Comparison of ENCODE assay signal across 10 cellular contexts in the genomic region with DNA sequence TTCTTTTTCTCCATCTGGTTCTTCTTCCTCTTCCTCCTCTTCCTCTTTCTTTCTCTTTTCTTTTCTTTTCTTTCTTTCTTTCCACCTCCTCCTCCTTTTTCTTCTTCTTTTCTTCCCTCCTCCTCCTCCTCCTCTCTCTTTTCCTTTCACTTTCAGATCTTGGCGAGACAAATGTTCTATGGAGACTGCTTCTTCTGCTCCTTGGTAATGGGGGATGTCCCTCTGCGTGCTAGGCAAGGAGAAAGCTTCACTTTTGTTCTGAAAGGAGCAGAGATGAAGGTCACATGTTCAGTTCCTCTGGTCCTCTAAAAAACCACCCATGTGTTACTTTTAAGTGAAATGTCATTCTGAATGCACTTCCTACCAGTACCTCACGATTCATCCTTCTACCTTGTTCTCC. TPM values are rescaled to one million over a fixed set of nuclear protein-coding genes. Genes with fewer than 3 reads are reported as not detected.
DNase-seq lines count a peak whose midpoint lies in the region; ATAC-seq and TF ChIP-seq lines count a peak whose summit lies in the region.
"Had no signal": no experiment of that assay in that cellular context is flagged by ENCODE, and none has a peak within 500 bp of the region (broad histone marks: within the 10 kb centered on the region; RNA-seq: fewer than 3 reads in every experiment).

No MANE protein-coding gene starts in this region.

- ATAC-seq in DND-41 (ENCODE audit: insufficient read depth, low read depth) (no peak), GM19463 (IDR thresholded peaks at IDR 0.05; ENCODE audit: unreplicated experiment) (peak; percentile 31), HG03460 (IDR thresholded peaks at IDR 0.05; ENCODE audit: unreplicated experiment) (peak; percentile 33)

- H3K79me2 ChIP-seq in DND-41 (ENCODE audit: insufficient read depth, low read length), result peaks cover 43% of the 10 kb centered on the region

- H3K27ac ChIP-seq in DND-41 (ENCODE audit: low read length), result peak overlapping the region; percentile 50

- no peak overlapping the region for H3K4me3 ChIP-seq in DND-41 (ENCODE audit: low read depth in 1 of 2, low read length in 2 of 2)

- H3K4me1 Mint-ChIP-seq in brain, result peaks cover 12% of the 10 kb centered on the region
- H3K4me1 Mint-ChIP-seq in mesothelial cell of epicardium, result peaks cover 14% of the 10 kb centered on the region

- no peak overlapping the region for H2AFZ ChIP-seq in DND-41 (ENCODE audit: low read depth, low read length)

- H3K4me3 Mint-ChIP-seq in brain, result no peak overlapping the region
- no peak overlapping the region for H3K4me3 Mint-ChIP-seq in mesothelial cell of epicardium

- H3K9ac ChIP-seq in DND-41 (ENCODE audit: low read depth, low read length), result no peak overlapping the region

- peaks cover 0 to 18% (median 8%) of the 10 kb centered on the region in 5 experiments for H3K9me3 Mint-ChIP-seq in brain
- peaks cover 2% of the 10 kb centered on the region for H3K9me3 Mint-ChIP-seq in mesothelial cell of epicardium

- H3K9me3 ChIP-seq in DND-41 (ENCODE audit: insufficient read depth, low read length, severe bottlenecking), result no peaks in the 10 kb centered on the region

- TF ChIP-seq CTCF in DND-41 (IDR thresholded peaks at IDR 0.05; ENCODE audit: borderline replicate concordance, extremely low read depth, low read length, poor library complexity, severe bottlenecking) (no peak), brain (conservative IDR thresholded peaks at IDR 0.05) (no peak), mesothelial cell of epicardium (IDR thresholded peaks at IDR 0.05; ENCODE audit: unreplicated experiment) (no peak), GM20000 (IDR thresholded peaks at IDR 0.05; ENCODE audit: extremely low read depth, missing control alignments) (no peak)

- H3K27ac Mint-ChIP-seq in brain, result peak overlapping the region in 3 of 5 experiments; percentile 8 to 86 (median 79)
- H3K27ac Mint-ChIP-seq in mesothelial cell of epicardium, result no peak overlapping the region

- H3K36me3 Mint-ChIP-seq in brain (peaks cover 16% of the 10 kb centered on the region), mesothelial cell of epicardium (no peaks in the 10 kb centered on the region)

- peaks cover 24% of the 10 kb centered on the region for H4K20me1 ChIP-seq in DND-41 (ENCODE audit: insufficient read depth, low read length)

- DNase-seq in DND-41, result no peak
- no peak for DNase-seq in DMS79 treated with DMSO at 0.1 percent for 48 hours (lab: John Stamatoyannopoulos, UW)
- DNase-seq in mesothelial cell of epicardium (ENCODE audit: low spot score in 2 of 2, unreplicated experiment in 2 of 2), result no peak
- no peak for DNase-seq in GM20000 (ENCODE audit: low spot score)
- no peak for DNase-seq in dedifferentiated amniotic fluid mesenchymal stem cell (ENCODE audit: extremely low spot score)
- DNase-seq: activated CD4-positive, alpha-beta T cell treated with anti-CD3 and anti-CD28 coated beads for 48 hours; Calu3 had no signal

- H3K27me3 Mint-ChIP-seq in brain, result peaks cover 3% of the 10 kb centered on the region
- no peaks in the 10 kb centered on the region for H3K27me3 Mint-ChIP-seq in mesothelial cell of epicardium (ENCODE audit: low read depth)

- H3K4me1 ChIP-seq in DND-41 (ENCODE audit: insufficient read depth, low read length), result peaks cover 50% of the 10 kb centered on the region

- no peaks in the 10 kb centered on the region for H3K27me3 ChIP-seq in DND-41 (ENCODE audit: insufficient read depth, low read length, poor library complexity)

- peaks cover 18% of the 10 kb centered on the region for H3K36me3 ChIP-seq in DND-41 (ENCODE audit: insufficient read depth, low read length)

- no peak overlapping the region for H3K4me2 ChIP-seq in DND-41 (ENCODE audit: insufficient read depth, low read length)

RNA-seq across cellular contexts. Expression of a gene that starts 33.2 kb away (rescaled TPM):
- polyA plus RNA-seq in brain (ENCODE audit: insufficient read depth, low read depth, low replicate concordance), result 30.4 TPM
- 47.1 to 48.4 TPM (median 47.9 TPM) in 3 replicates for total RNA-seq in mesothelial cell of epicardium
